ENCODE assay signal across 1 cellular context in the genomic region with DNA sequence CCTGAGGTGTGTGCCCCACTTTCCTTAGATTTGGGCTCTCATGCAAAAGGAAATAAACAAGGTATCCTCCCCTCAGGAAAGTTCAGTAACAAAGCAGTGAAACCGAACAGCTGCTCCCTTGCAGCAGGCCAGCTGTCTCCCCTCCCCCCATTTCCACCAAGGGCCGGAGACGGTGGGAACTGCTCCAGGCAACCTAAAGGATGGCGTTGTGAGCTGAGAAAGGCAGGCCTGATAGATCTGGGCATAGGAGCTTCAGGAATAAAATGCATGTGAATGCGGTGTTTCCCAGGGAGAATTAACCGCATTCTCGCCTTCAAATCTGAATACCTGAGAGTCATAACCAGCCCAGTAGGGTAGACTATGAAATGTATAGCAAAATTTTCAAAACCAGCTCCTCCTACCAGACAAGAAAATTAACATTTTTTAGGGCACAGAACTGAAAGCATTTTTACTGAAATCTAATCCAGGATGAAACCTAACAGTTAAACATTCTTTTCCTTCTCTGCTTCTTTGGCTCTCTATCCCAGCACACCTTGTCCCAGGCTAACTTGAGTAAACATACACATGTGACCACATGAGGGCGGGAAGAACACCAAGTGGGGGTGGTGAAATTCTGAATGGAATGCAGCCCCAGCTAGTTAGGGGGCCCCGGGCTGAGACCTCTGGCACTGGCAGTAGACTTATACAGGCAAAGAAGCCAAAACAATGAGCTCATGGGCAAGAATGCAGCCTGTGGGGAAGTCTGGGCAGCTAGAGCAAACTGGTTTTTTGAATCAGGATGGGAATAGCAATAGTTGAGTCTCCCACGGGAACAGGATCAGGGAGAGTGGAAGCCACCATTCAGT.
TF ChIP-seq lines count a peak whose summit lies in the region.

No MANE protein-coding gene starts in this region.

TF ChIP-seq in K562, 482 proteins besides CTCF, POLR2A, EP300 and RAD21 (continued from another document and continues in another):
- TF ChIP-seq SMC3 (conservative IDR thresholded peaks at IDR 0.05; ENCODE audit: insufficient read depth, low read depth, low read length) = no peak
- TF ChIP-seq HLTF (IDR thresholded peaks at IDR 0.05) = no peak
- no peak for TF ChIP-seq ZNF316 (IDR thresholded peaks at IDR 0.05)
- TF ChIP-seq, protein P1, sequence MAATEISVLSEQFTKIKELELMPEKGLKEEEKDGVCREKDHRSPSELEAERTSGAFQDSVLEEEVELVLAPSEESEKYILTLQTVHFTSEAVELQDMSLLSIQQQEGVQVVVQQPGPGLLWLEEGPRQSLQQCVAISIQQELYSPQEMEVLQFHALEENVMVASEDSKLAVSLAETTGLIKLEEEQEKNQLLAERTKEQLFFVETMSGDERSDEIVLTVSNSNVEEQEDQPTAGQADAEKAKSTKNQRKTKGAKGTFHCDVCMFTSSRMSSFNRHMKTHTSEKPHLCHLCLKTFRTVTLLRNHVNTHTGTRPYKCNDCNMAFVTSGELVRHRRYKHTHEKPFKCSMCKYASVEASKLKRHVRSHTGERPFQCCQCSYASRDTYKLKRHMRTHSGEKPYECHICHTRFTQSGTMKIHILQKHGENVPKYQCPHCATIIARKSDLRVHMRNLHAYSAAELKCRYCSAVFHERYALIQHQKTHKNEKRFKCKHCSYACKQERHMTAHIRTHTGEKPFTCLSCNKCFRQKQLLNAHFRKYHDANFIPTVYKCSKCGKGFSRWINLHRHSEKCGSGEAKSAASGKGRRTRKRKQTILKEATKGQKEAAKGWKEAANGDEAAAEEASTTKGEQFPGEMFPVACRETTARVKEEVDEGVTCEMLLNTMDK (IDR thresholded peaks at IDR 0.05; ENCODE audit: borderline replicate concordance, insufficient read depth, low read depth, low read length, poor library complexity, severe bottlenecking) = no peak
- no peak for TF ChIP-seq DMBX1 (CRISPR knock-in tag; IDR thresholded peaks at IDR 0.05; ENCODE audit: borderline replicate concordance)
- TF ChIP-seq TAF1 (IDR thresholded peaks at IDR 0.05; ENCODE audit: control insufficient read depth, extremely low read depth, insufficient read depth, low read length, severe bottlenecking) = no peak
- TF ChIP-seq C11orf30 (IDR thresholded peaks at IDR 0.05; ENCODE audit: low read depth) = no peak
- TF ChIP-seq LARP7 (IDR thresholded peaks at IDR 0.05) = no peak
- TF ChIP-seq, protein P2, sequence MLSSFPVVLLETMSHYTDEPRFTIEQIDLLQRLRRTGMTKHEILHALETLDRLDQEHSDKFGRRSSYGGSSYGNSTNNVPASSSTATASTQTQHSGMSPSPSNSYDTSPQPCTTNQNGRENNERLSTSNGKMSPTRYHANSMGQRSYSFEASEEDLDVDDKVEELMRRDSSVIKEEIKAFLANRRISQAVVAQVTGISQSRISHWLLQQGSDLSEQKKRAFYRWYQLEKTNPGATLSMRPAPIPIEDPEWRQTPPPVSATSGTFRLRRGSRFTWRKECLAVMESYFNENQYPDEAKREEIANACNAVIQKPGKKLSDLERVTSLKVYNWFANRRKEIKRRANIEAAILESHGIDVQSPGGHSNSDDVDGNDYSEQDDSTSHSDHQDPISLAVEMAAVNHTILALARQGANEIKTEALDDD (IDR thresholded peaks at IDR 0.05) = no peak
- TF ChIP-seq NR4A1 (CRISPR knock-in tag; IDR thresholded peaks at IDR 0.05) = no peak
- TF ChIP-seq NR4A1 (tag; IDR thresholded peaks at IDR 0.05) = no peak
- TF ChIP-seq TCF7L2 (IDR thresholded peaks at IDR 0.05; ENCODE audit: low read depth, low read length) = no peak
- no peak for TF ChIP-seq SMAD1 (IDR thresholded peaks at IDR 0.05; ENCODE audit: low read depth, low read length, partially characterized antibody)
- TF ChIP-seq TEAD4 (IDR thresholded peaks at IDR 0.05; ENCODE audit: low read length) = no peak
- TF ChIP-seq TEAD4 (CRISPR knock-in tag; IDR thresholded peaks at IDR 0.05; ENCODE audit: borderline replicate concordance) = no peak
- no peak for TF ChIP-seq EWSR1 (IDR thresholded peaks at IDR 0.05; ENCODE audit: borderline replicate concordance, low read depth, partially characterized antibody)
- TF ChIP-seq NFE2 (IDR thresholded peaks at IDR 0.05; ENCODE audit: low read depth) = no peak
- TF ChIP-seq, protein P3, sequence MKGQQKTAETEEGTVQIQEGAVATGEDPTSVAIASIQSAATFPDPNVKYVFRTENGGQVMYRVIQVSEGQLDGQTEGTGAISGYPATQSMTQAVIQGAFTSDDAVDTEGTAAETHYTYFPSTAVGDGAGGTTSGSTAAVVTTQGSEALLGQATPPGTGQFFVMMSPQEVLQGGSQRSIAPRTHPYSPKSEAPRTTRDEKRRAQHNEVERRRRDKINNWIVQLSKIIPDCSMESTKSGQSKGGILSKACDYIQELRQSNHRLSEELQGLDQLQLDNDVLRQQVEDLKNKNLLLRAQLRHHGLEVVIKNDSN (CRISPR knock-in tag; IDR thresholded peaks at IDR 0.05) = peak; percentile 40
- TF ChIP-seq, protein P4, sequence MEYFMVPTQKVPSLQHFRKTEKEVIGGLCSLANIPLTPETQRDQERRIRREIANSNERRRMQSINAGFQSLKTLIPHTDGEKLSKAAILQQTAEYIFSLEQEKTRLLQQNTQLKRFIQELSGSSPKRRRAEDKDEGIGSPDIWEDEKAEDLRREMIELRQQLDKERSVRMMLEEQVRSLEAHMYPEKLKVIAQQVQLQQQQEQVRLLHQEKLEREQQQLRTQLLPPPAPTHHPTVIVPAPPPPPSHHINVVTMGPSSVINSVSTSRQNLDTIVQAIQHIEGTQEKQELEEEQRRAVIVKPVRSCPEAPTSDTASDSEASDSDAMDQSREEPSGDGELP (CRISPR knock-in tag; IDR thresholded peaks at IDR 0.05; ENCODE audit: borderline replicate concordance) = peak; percentile 93
- no peak for TF ChIP-seq ARHGAP35 (IDR thresholded peaks at IDR 0.05; ENCODE audit: partially characterized antibody)
- peak in 1 of 2 experiments; percentile 64; a peak in 2 of 4 replicates for TF ChIP-seq FOXA3 (CRISPR knock-in tag; conservative IDR thresholded peaks at IDR 0.05 in 1 of 2, IDR thresholded peaks at IDR 0.05 in 1 of 2)
- no peak for TF ChIP-seq SETDB1 (IDR thresholded peaks at IDR 0.05; ENCODE audit: low read length)
- TF ChIP-seq, protein P5, sequence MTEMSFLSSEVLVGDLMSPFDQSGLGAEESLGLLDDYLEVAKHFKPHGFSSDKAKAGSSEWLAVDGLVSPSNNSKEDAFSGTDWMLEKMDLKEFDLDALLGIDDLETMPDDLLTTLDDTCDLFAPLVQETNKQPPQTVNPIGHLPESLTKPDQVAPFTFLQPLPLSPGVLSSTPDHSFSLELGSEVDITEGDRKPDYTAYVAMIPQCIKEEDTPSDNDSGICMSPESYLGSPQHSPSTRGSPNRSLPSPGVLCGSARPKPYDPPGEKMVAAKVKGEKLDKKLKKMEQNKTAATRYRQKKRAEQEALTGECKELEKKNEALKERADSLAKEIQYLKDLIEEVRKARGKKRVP (CRISPR knock-in tag; IDR thresholded peaks at IDR 0.05) = no peak
- no peak for TF ChIP-seq CBX1 (IDR thresholded peaks at IDR 0.05; ENCODE audit: low read depth)
- TF ChIP-seq, protein P6, sequence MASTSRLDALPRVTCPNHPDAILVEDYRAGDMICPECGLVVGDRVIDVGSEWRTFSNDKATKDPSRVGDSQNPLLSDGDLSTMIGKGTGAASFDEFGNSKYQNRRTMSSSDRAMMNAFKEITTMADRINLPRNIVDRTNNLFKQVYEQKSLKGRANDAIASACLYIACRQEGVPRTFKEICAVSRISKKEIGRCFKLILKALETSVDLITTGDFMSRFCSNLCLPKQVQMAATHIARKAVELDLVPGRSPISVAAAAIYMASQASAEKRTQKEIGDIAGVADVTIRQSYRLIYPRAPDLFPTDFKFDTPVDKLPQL (IDR thresholded peaks at IDR 0.05; ENCODE audit: extremely low read depth, insufficient read length) = no peak
- no peak for TF ChIP-seq ZNF695 (CRISPR knock-in tag; IDR thresholded peaks at IDR 0.05)
- TF ChIP-seq, protein P7, sequence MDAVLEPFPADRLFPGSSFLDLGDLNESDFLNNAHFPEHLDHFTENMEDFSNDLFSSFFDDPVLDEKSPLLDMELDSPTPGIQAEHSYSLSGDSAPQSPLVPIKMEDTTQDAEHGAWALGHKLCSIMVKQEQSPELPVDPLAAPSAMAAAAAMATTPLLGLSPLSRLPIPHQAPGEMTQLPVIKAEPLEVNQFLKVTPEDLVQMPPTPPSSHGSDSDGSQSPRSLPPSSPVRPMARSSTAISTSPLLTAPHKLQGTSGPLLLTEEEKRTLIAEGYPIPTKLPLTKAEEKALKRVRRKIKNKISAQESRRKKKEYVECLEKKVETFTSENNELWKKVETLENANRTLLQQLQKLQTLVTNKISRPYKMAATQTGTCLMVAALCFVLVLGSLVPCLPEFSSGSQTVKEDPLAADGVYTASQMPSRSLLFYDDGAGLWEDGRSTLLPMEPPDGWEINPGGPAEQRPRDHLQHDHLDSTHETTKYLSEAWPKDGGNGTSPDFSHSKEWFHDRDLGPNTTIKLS (IDR thresholded peaks at IDR 0.05; ENCODE audit: borderline replicate concordance, low read depth) = no peak
- TF ChIP-seq ZNF699 (CRISPR knock-in tag; IDR thresholded peaks at IDR 0.05; ENCODE audit: insufficient replicate concordance) = no peak
- TF ChIP-seq MAZ (CRISPR knock-in tag; conservative IDR thresholded peaks at IDR 0.05 in 1 of 2, IDR thresholded peaks at IDR 0.05 in 1 of 2) = no peak
- no peak for TF ChIP-seq SIRT6 (IDR thresholded peaks at IDR 0.05; ENCODE audit: low read depth, low read length)
- TF ChIP-seq RBM25 (IDR thresholded peaks at IDR 0.05; ENCODE audit: low read depth, low read length, severe bottlenecking) = no peak
- no peak for TF ChIP-seq ZNF77 (CRISPR knock-in tag; IDR thresholded peaks at IDR 0.05)
- no peak for TF ChIP-seq NFE2L1 (tag; IDR thresholded peaks at IDR 0.05; ENCODE audit: borderline replicate concordance, low read depth)
- TF ChIP-seq CTBP1 (IDR thresholded peaks at IDR 0.05; ENCODE audit: borderline replicate concordance) = no peak
- TF ChIP-seq XRCC5 (IDR thresholded peaks at IDR 0.05; ENCODE audit: low read depth, low read length) = no peak
- no peak for TF ChIP-seq HNRNPLL (IDR thresholded peaks at IDR 0.05; ENCODE audit: low read depth, low read length, poor library complexity, severe bottlenecking)
- TF ChIP-seq ELF2 (CRISPR knock-in tag; IDR thresholded peaks at IDR 0.05) = no peak
- no peak for TF ChIP-seq TAF15 (IDR thresholded peaks at IDR 0.05; ENCODE audit: low read depth, low read length)
- TF ChIP-seq ZNF274 (IDR thresholded peaks at IDR 0.05; ENCODE audit: borderline replicate concordance, low read depth, low read length) = no peak
- peak; percentile 27; the same call in 1 of the 2 replicates for TF ChIP-seq POLR2AphosphoS2 (IDR thresholded peaks at IDR 0.05; ENCODE audit: low read length)
- TF ChIP-seq TEAD2 (tag; IDR thresholded peaks at IDR 0.05) = peak; percentile 52; the same call in 1 of the 2 replicates
- TF ChIP-seq FOS (IDR thresholded peaks at IDR 0.05; ENCODE audit: extremely low read depth, insufficient read length) = no peak
- TF ChIP-seq, protein P8, sequence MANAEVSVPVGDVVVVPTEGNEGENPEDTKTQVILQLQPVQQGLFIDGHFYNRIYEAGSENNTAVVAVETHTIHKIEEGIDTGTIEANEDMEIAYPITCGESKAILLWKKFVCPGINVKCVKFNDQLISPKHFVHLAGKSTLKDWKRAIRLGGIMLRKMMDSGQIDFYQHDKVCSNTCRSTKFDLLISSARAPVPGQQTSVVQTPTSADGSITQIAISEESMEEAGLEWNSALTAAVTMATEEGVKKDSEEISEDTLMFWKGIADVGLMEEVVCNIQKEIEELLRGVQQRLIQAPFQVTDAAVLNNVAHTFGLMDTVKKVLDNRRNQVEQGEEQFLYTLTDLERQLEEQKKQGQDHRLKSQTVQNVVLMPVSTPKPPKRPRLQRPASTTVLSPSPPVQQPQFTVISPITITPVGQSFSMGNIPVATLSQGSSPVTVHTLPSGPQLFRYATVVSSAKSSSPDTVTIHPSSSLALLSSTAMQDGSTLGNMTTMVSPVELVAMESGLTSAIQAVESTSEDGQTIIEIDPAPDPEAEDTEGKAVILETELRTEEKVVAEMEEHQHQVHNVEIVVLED (CRISPR knock-in tag; IDR thresholded peaks at IDR 0.05) = no peak
- TF ChIP-seq, protein P9, sequence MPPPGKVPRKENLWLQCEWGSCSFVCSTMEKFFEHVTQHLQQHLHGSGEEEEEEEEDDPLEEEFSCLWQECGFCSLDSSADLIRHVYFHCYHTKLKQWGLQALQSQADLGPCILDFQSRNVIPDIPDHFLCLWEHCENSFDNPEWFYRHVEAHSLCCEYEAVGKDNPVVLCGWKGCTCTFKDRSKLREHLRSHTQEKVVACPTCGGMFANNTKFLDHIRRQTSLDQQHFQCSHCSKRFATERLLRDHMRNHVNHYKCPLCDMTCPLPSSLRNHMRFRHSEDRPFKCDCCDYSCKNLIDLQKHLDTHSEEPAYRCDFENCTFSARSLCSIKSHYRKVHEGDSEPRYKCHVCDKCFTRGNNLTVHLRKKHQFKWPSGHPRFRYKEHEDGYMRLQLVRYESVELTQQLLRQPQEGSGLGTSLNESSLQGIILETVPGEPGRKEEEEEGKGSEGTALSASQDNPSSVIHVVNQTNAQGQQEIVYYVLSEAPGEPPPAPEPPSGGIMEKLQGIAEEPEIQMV (tag; conservative IDR thresholded peaks at IDR 0.05; ENCODE audit: low read depth) = no peak
- no peak for TF ChIP-seq BRD9 (IDR thresholded peaks at IDR 0.05; ENCODE audit: low read depth, partially characterized antibody)
- peak; percentile 73 for TF ChIP-seq DACH1 (IDR thresholded peaks at IDR 0.05; ENCODE audit: partially characterized antibody)
